8 cellular contexts compared by ENCODE assay signal in genomic region chr1:97849350-97850339, GRCh38.
DNase-seq lines count a peak whose midpoint lies in the region; ATAC-seq and TF ChIP-seq lines count a peak whose summit lies in the region.

No MANE protein-coding gene starts in this region.

- ATAC-seq in HG02973 (IDR thresholded peaks at IDR 0.05; ENCODE audit: unreplicated experiment) (peak; percentile 43), GM18517 (IDR thresholded peaks at IDR 0.05; ENCODE audit: unreplicated experiment) (no peak), GM18520 (IDR thresholded peaks at IDR 0.05; ENCODE audit: unreplicated experiment) (no peak)

- no peak overlapping the region for H3K4me3 ChIP-seq in coronary artery

- no peak overlapping the region for H3K27ac ChIP-seq in coronary artery

- no peak for TF ChIP-seq CTCF in coronary artery (IDR thresholded peaks at IDR 0.05)

- DNase-seq in NCI-H1417 (lab: John Stamatoyannopoulos, UW), result peak in 2 of 3 experiments; percentile 18 to 81
- DNase-seq in NCI-H1417 treated with DMSO at 0.1 percent for 48 hours (lab: John Stamatoyannopoulos, UW), result no peak
- peak; percentile 49 for DNase-seq in SIG-M5 (lab: John Stamatoyannopoulos, UW)
- DNase-seq in glomerular visceral epithelial cell (ENCODE audit: extremely low spot score), result peak; percentile 40
- DNase-seq in coronary artery (ENCODE audit: low spot score), result no peak

Comparison
In these comparisons a context has a peak if more than half of its experiments do, and no peak if none do; other contexts are left out.
1. DNase-seq: peak in NCI-H1417 (2 of 3), SIG-M5 (single experiment) and glomerular visceral epithelial cell (single experiment); none in NCI-H1417 treated with DMSO at 0.1 percent for 48 hours (single experiment) and coronary artery (single experiment).